In genomic region chr10:104247513-104248146, GRCh38 we compare ENCODE assay signal across 1 cellular context.
TF ChIP-seq lines count a peak whose summit lies in the region.

No MANE protein-coding gene starts in this region.

TF ChIP-seq in K562, 482 proteins besides CTCF, POLR2A, EP300 and RAD21:
- TF ChIP-seq NFE2 (IDR thresholded peaks at IDR 0.05; ENCODE audit: low read depth) (0 out of 2 replicates have a peak, but pooled peaks have one; percentile 19), CREB3 (tag; conservative IDR thresholded peaks at IDR 0.05; ENCODE audit: low read depth) (no peak)
